9 cellular contexts compared by ENCODE assay signal in genomic region chr13:44819245-44819644, GRCh38.
A peak's percentile ranks its signal among the peaks of the same experiment; 100 is the strongest.
DNase-seq lines count a peak whose midpoint lies in the region; ATAC-seq and TF ChIP-seq lines count a peak whose summit lies in the region.
"Had no signal": no experiment of that assay in that cellular context is flagged by ENCODE, and none has a peak within 500 bp of the region (broad histone marks: within the 10 kb centered on the region; RNA-seq: fewer than 3 reads in every experiment).

No MANE protein-coding gene starts in this region.

- no peaks in the 10 kb centered on the region for H3K79me2 ChIP-seq in ACC112 (ENCODE audit: control insufficient read depth, insufficient read depth, low read length, unreplicated experiment)

- H3K4me3 ChIP-seq in ACC112 (ENCODE audit: low read depth, low read length), result no peak overlapping the region
- H3K4me3 ChIP-seq in Peyer's patch, result no peak overlapping the region

- H3K27me3 ChIP-seq in ACC112 (ENCODE audit: insufficient read depth, low read length) (no peaks in the 10 kb centered on the region), Peyer's patch (no peaks in the 10 kb centered on the region)

- DNase-seq in GM13977 (ENCODE audit: low spot score) (peak; percentile 31), RWPE1 (ENCODE audit: low spot score) (peak; percentile 85), fibroblast of gingiva (ENCODE audit: low read depth) (peak; percentile 51), hypothalamus (lab: John Stamatoyannopoulos, UW) (no peak), Peyer's patch (no peak)
- DNase-seq: immature natural killer cell had no signal

- TF ChIP-seq CTCF in GM13977 (IDR thresholded peaks at IDR 0.05; ENCODE audit: extremely low read depth, insufficient read depth, missing control alignments) (no peak), RWPE1 (conservative IDR thresholded peaks at IDR 0.05; ENCODE audit: low read depth) (no peak), Peyer's patch (IDR thresholded peaks at IDR 0.05) (no peak)

- ATAC-seq in GM18517 (IDR thresholded peaks at IDR 0.05; ENCODE audit: unreplicated experiment) (no peak), HG03460 (IDR thresholded peaks at IDR 0.05; ENCODE audit: unreplicated experiment) (no peak)

- H3K4me1 ChIP-seq in ACC112 (ENCODE audit: control insufficient read depth, insufficient read depth, low read length, unreplicated experiment) (peaks cover 49% of the 10 kb centered on the region), Peyer's patch (no peaks in the 10 kb centered on the region)

- no peaks in the 10 kb centered on the region for H3K9me3 ChIP-seq in Peyer's patch

- POLR2A ChIA-PET in RWPE1 (lab: Yijun Ruan, JAX; ENCODE audit: low non-redundant PET), result no interaction called here

- CTCF ChIA-PET in RWPE1 (lab: Yijun Ruan, JAX), result no interaction called here

- in situ Hi-C loops in GM13977 (cut with MboI; ENCODE audit: low pct_unique_long_range_greater_than_20kb, low sequenced_read_pairs, unreplicated experiment), result no loop called here

- no peak overlapping the region for H2AFZ ChIP-seq in ACC112 (ENCODE audit: low read length, unreplicated experiment)

- H3K27ac ChIP-seq in ACC112 (ENCODE audit: low read depth, low read length), result peak overlapping the region; percentile 36; the same call in 1 of the 2 replicates
- H3K27ac ChIP-seq in RWPE1, result peak overlapping the region; percentile 32; the same call in 1 of the 2 replicates
- H3K27ac ChIP-seq in Peyer's patch, result no peak overlapping the region

- no peak for TF ChIP-seq POLR2A in Peyer's patch (IDR thresholded peaks at IDR 0.05)

- H3K36me3 ChIP-seq in ACC112 (ENCODE audit: insufficient read depth, low read length) (no peaks in the 10 kb centered on the region), Peyer's patch (no peaks in the 10 kb centered on the region)

Comparison
In these comparisons a context has a peak if more than half of its experiments do, and no peak if none do; other contexts are left out.
1. H3K27ac ChIP-seq: peak in ACC112 (single experiment) and RWPE1 (single experiment); none in Peyer's patch (0 of 4).
2. DNase-seq: peak in GM13977 (single experiment), RWPE1 (single experiment) and fibroblast of gingiva (single experiment); none in hypothalamus (0 of 51) and Peyer's patch (0 of 3).